ENCODE assay signal across 16 cellular contexts in the genomic region with DNA sequence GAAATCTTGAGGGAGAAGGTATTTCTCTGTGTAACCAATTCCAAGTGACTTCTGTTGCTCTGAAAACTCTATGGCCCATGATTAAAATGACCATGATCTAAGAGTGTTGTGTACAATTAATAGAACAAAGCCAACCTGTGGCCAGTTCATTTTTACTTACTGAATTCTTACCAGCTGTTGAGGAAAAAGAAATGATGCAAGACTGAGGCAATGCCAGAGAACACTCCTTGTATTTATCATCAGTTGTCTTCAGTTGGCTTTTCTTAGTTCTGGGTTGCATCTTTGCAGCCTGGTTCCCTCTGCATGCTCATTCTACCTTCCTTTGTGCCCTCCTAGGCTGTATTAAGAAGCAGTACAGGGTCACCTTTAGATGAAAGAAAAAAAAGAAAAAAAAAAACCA.
A peak's percentile ranks its signal among the peaks of the same experiment; 100 is the strongest.
DNase-seq lines count a peak whose midpoint lies in the region; ATAC-seq and TF ChIP-seq lines count a peak whose summit lies in the region.
"Had no signal": no experiment of that assay in that cellular context is flagged by ENCODE, and none has a peak within 500 bp of the region (broad histone marks: within the 10 kb centered on the region; RNA-seq: fewer than 3 reads in every experiment).

No MANE protein-coding gene starts in this region.

- H3K36me3 Mint-ChIP-seq in naive thymus-derived CD4-positive, alpha-beta T cell, result peaks cover 0 to 17% (median 10%) of the 10 kb centered on the region in 5 donors

- intact Hi-C loops in A673 (cut with micrococcal nuclease; ENCODE audit: unreplicated experiment) (no loop called here), head of caudate nucleus (cut with DNase I) (no loop called here)
- intact Hi-C loops in naive thymus-derived CD4-positive, alpha-beta T cell (cut with micrococcal nuclease), result no loop called here

- ATAC-seq in naive thymus-derived CD4-positive, alpha-beta T cell, result no peak

- peaks cover 2 to 19% (median 7%) of the 10 kb centered on the region in 11 donors for H3K9me3 Mint-ChIP-seq in naive thymus-derived CD4-positive, alpha-beta T cell

- no peak overlapping the region for H3K4me3 Mint-ChIP-seq in naive thymus-derived CD4-positive, alpha-beta T cell
- H3K4me3 Mint-ChIP-seq: activated naive CD4-positive, alpha-beta T cell treated with anti-CD3 and anti-CD28 coated beads for 36 hours had no signal

- no peaks in the 10 kb centered on the region for H3K4me1 Mint-ChIP-seq in naive thymus-derived CD4-positive, alpha-beta T cell

- CTCF ChIA-PET in A673 (lab: Charles Lee), result no interaction called here
- CTCF ChIA-PET in naive thymus-derived CD4-positive, alpha-beta T cell (lab: Charles Lee), result interaction anchor here (0.6 to 1.0 kb wide), 3 partner anchors 8 to 400 kb away, joined by 3 to 4 read pairs (median 3); no protein-coding TSS in a partner anchor

- H3K27ac ChIP-seq in A673 (ENCODE audit: low read depth, low read length, poor library complexity, severe bottlenecking), result peak overlapping the region; percentile 60
- no peak overlapping the region for H3K27ac ChIP-seq in naive thymus-derived CD4-positive, alpha-beta T cell (ENCODE audit: low read depth, low read length)

- no peak overlapping the region for H3K4me3 ChIP-seq in A673 (ENCODE audit: low read depth, low read length, poor library complexity, severe bottlenecking)
- no peak overlapping the region for H3K4me3 ChIP-seq in fibroblast of pulmonary artery (replicated peaks; ENCODE audit: low read depth, low read length)
- H3K4me3 ChIP-seq in naive thymus-derived CD4-positive, alpha-beta T cell (ENCODE audit: low read length), result no peak overlapping the region
- H3K4me3 ChIP-seq: stomach had no signal

- H3K27ac Mint-ChIP-seq in naive thymus-derived CD4-positive, alpha-beta T cell, result no peak overlapping the region
- H3K27ac Mint-ChIP-seq: activated naive CD4-positive, alpha-beta T cell treated with anti-CD3 and anti-CD28 coated beads for 36 hours had no signal

- no peaks in the 10 kb centered on the region for H3K27me3 Mint-ChIP-seq in naive thymus-derived CD4-positive, alpha-beta T cell

- no peaks in the 10 kb centered on the region for H3K27me3 ChIP-seq in A673 (replicated peaks; ENCODE audit: insufficient read depth, low read depth, low read length, poor library complexity)
- no peaks in the 10 kb centered on the region for H3K27me3 ChIP-seq in naive thymus-derived CD4-positive, alpha-beta T cell (ENCODE audit: control insufficient read depth in 2 of 2, insufficient read depth in 2 of 2, low read length in 2 of 2)
- H3K27me3 ChIP-seq: stomach had no signal

- H3K36me3 ChIP-seq in A673 (ENCODE audit: insufficient read depth, low read length, poor library complexity, severe bottlenecking), result no peaks in the 10 kb centered on the region
- H3K36me3 ChIP-seq in naive thymus-derived CD4-positive, alpha-beta T cell (ENCODE audit: control insufficient read depth in 2 of 3, insufficient read depth in 3 of 3, low read length in 3 of 3), result no peaks in the 10 kb centered on the region

- TF ChIP-seq CTCF in A673 (conservative IDR thresholded peaks at IDR 0.05; ENCODE audit: low read depth, low read length) (no peak), fibroblast of pulmonary artery (IDR thresholded peaks at IDR 0.05; ENCODE audit: low read length, missing control alignments) (no peak)

- POLR2A ChIA-PET in A673 (lab: Charles Lee; ENCODE audit: low non-redundant PET), result no interaction called here
- POLR2A ChIA-PET in naive thymus-derived CD4-positive, alpha-beta T cell (lab: Charles Lee), result no interaction called here

- DNase-seq in A673 (ENCODE audit: low spot score) (no peak), GM03348 (ENCODE audit: low spot score) (peak; percentile 75), SW480 (ENCODE audit: low spot score) (peak; percentile 7), fibroblast of pulmonary artery (ENCODE audit: low read depth) (peak; percentile 79), SKM-1 treated with dmso at 0.1 percent for 144 hours (lab: John Stamatoyannopoulos, UW; ENCODE audit: unreplicated experiment) (no peak), head of caudate nucleus (no peak)
- DNase-seq in activated naive CD4-positive, alpha-beta T cell (lab: John Stamatoyannopoulos, UW), result no peak
- DNase-seq in naive thymus-derived CD4-positive, alpha-beta T cell, result no peak
- DNase-seq: activated CD4-positive, alpha-beta T cell treated with anti-CD3 and anti-CD28 coated beads, Interleukin-2, amount 50 U/mL, for 48 hours; activated naive CD4-positive, alpha-beta T cell treated with anti-CD3 and anti-CD28 coated beads for 36 hours; C1 segment of cervical spinal cord; cortex of kidney; KG1; stimulated activated CD4-positive, alpha-beta T cell treated with anti-CD3 and anti-CD28 coated beads, Interleukin-4, amount 100 ng/mL, for 1 hour; stomach; T-helper 2 cell had no signal

- BruUV-seq in A673 (replicated peaks; lab: Mats Ljungman, UMichigan), result no TSS peak

- H3K9me3 ChIP-seq in A673 (ENCODE audit: low read depth, low read length, poor library complexity, severe bottlenecking), result peaks cover 5% of the 10 kb centered on the region
- peaks cover 0 to 4% (median 0%) of the 10 kb centered on the region in 3 experiments for H3K9me3 ChIP-seq in naive thymus-derived CD4-positive, alpha-beta T cell (ENCODE audit: control insufficient read depth in 2 of 3, low read length in 3 of 3)
- H3K9me3 ChIP-seq: stomach had no signal

- H3K4me1 ChIP-seq in A673 (ENCODE audit: insufficient read depth, low read length, poor library complexity, severe bottlenecking), result peaks cover 15% of the 10 kb centered on the region
- no peaks in the 10 kb centered on the region for H3K4me1 ChIP-seq in naive thymus-derived CD4-positive, alpha-beta T cell (ENCODE audit: control insufficient read depth in 2 of 2, insufficient read depth in 2 of 2, low read length in 2 of 2)

Comparison
In these comparisons a context has a peak if more than half of its experiments do, and no peak if none do; other contexts are left out.
1. DNase-seq: peak in GM03348 (single experiment), SW480 (single experiment) and fibroblast of pulmonary artery (single experiment); none in A673 (single experiment), activated naive CD4-positive, alpha-beta T cell (0 of 4), SKM-1 treated with dmso at 0.1 percent for 144 hours (single experiment), head of caudate nucleus (0 of 42) and naive thymus-derived CD4-positive, alpha-beta T cell (0 of 9).